Comparison of ENCODE assay signal across 8 cellular contexts in genomic region chr14:77377502-77377844, GRCh38. TPM values are rescaled to one million over a fixed set of nuclear protein-coding genes. Genes with fewer than 3 reads are reported as not detected.
DNase-seq lines count a peak whose midpoint lies in the region; ATAC-seq and TF ChIP-seq lines count a peak whose summit lies in the region.

No MANE protein-coding gene starts in this region.

- DNase-seq in AG08395 (ENCODE audit: low spot score) (peak; percentile 9), coronary artery (ENCODE audit: low spot score) (no peak), mucosa of descending colon (no peak), immature natural killer cell (no peak), NCI-H2107 (lab: John Stamatoyannopoulos, UW) (no peak), mesothelial cell of epicardium (ENCODE audit: low spot score in 2 of 2, unreplicated experiment in 2 of 2) (no peak)
- no peak for DNase-seq in effector CD8-positive, alpha-beta T cell (lab: John Stamatoyannopoulos, UW)

- H3K4me1 Mint-ChIP-seq in immature natural killer cell (peaks cover 24 to 27% of the 10 kb centered on the region in 2 donors), mesothelial cell of epicardium (peaks cover 32% of the 10 kb centered on the region)

- peak overlapping the region; percentile 83 for H3K4me3 ChIP-seq in coronary artery
- no peak overlapping the region for H3K4me3 ChIP-seq in mucosa of descending colon

- H3K9me3 ChIP-seq in mucosa of descending colon = no peaks in the 10 kb centered on the region

- intact Hi-C loops in mucosa of descending colon (cut with DNase I, micrococcal nuclease) = no loop called here

- TF ChIP-seq CTCF in coronary artery (IDR thresholded peaks at IDR 0.05) (no peak), mucosa of descending colon (IDR thresholded peaks at IDR 0.05) (no peak), mesothelial cell of epicardium (IDR thresholded peaks at IDR 0.05; ENCODE audit: unreplicated experiment) (no peak)

- no peak overlapping the region for H3K27ac ChIP-seq in coronary artery

- peak; percentile 0 for ATAC-seq in HG03442 (IDR thresholded peaks at IDR 0.05; ENCODE audit: unreplicated experiment)
- ATAC-seq in mucosa of descending colon = peak; percentile 2

- H3K9me3 Mint-ChIP-seq in immature natural killer cell = no peaks in the 10 kb centered on the region
- no peaks in the 10 kb centered on the region for H3K9me3 Mint-ChIP-seq in mesothelial cell of epicardium

- peaks cover 7% of the 10 kb centered on the region for H3K4me1 ChIP-seq in mucosa of descending colon (ENCODE audit: low read depth)

- H3K27ac Mint-ChIP-seq in immature natural killer cell (no peak overlapping the region), mesothelial cell of epicardium (no peak overlapping the region)

- H3K36me3 ChIP-seq in mucosa of descending colon (ENCODE audit: low read depth) = no peaks in the 10 kb centered on the region

- H3K27me3 Mint-ChIP-seq in immature natural killer cell (ENCODE audit: low read depth in 3 of 3) = peaks cover 0 to 2% (median 0%) of the 10 kb centered on the region in 3 donors
- H3K27me3 Mint-ChIP-seq in mesothelial cell of epicardium (ENCODE audit: low read depth) = no peaks in the 10 kb centered on the region

- H3K4me3 Mint-ChIP-seq in immature natural killer cell (no peak overlapping the region), mesothelial cell of epicardium (no peak overlapping the region)

- peaks cover 0 to 4% (median 0%) of the 10 kb centered on the region in 3 donors for H3K36me3 Mint-ChIP-seq in immature natural killer cell
- H3K36me3 Mint-ChIP-seq in mesothelial cell of epicardium = no peaks in the 10 kb centered on the region

RNA-seq across cellular contexts. Expression of gene SAMD15, which starts 0.3 kb away (rescaled TPM):
- total RNA-seq in mucosa of descending colon = under 1 TPM; 0.29 to 0.66 (median 0.43) TPM
- polyA plus RNA-seq in immature natural killer cell = under 1 TPM in 1 of 3 donors, not detected in 2; 0.40 TPM
- 2.0 to 3.4 TPM (median 2.1 TPM) in 3 replicates for total RNA-seq in mesothelial cell of epicardium

RNA-seq across cellular contexts. Expression of gene TMED8, which starts 0.6 kb away (rescaled TPM):
- total RNA-seq in mucosa of descending colon (10 to 100 TPM in 1 of 3 donors, 1 to 10 TPM in 2; 6.5 to 15.6 (median 7.7) TPM), mesothelial cell of epicardium (14.1 to 14.4 TPM (median 14.4 TPM) in 3 replicates)
- 1 to 10 TPM; 2.4 to 4.6 (median 2.6) TPM for polyA plus RNA-seq in immature natural killer cell

RNA-seq across cellular contexts. Expression of gene NOXRED1, which starts 45.9 kb away (rescaled TPM):
- total RNA-seq in mucosa of descending colon = 1 to 10 TPM in 1 of 3 donors, under 1 TPM in 2; 0.82 to 1.1 (median 0.82) TPM
- polyA plus RNA-seq in immature natural killer cell = not detected
- total RNA-seq in mesothelial cell of epicardium = 0.63 to 1.1 TPM (median 0.84 TPM) in 3 replicates

RNA-seq across cellular contexts. Expression of gene GSTZ1, which starts 56.6 kb away (rescaled TPM):
- total RNA-seq in mucosa of descending colon = 10 to 100 TPM; 15.6 to 42.5 (median 37.1) TPM
- polyA plus RNA-seq in immature natural killer cell = 1 to 10 TPM; 5.2 to 5.9 (median 5.6) TPM
- 20.7 to 24.0 TPM (median 23.5 TPM) in 3 replicates for total RNA-seq in mesothelial cell of epicardium

RNA-seq across cellular contexts. Expression of gene POMT2, which starts 56.8 kb away (rescaled TPM):
- total RNA-seq in mucosa of descending colon = 10 to 100 TPM; 22.9 to 28.5 (median 23.2) TPM
- 1 to 10 TPM in 2 of 3 donors, under 1 TPM in 1; 0.36 to 3.1 (median 1.0) TPM for polyA plus RNA-seq in immature natural killer cell
- 40.5 to 46.1 TPM (median 45.3 TPM) in 3 replicates for total RNA-seq in mesothelial cell of epicardium
